In genomic region chr3:142028174-142028833, GRCh38 we compare ENCODE assay signal across 7 cellular contexts.
A peak's percentile ranks its signal among the peaks of the same experiment; 100 is the strongest.
DNase-seq lines count a peak whose midpoint lies in the region; ATAC-seq, FAIRE-seq and TF ChIP-seq lines count a peak whose summit lies in the region.

No MANE protein-coding gene starts in this region.

- TF ChIP-seq EP300 in esophagus muscularis mucosa (IDR thresholded peaks at IDR 0.05) = no peak

- intact Hi-C loops in esophagus muscularis mucosa (cut with DNase I) = no loop called here

- ATAC-seq in GM21723 (IDR thresholded peaks at IDR 0.05; ENCODE audit: unreplicated experiment) = peak; percentile 59

- H3K9ac ChIP-seq in ES-I3 (ENCODE audit: low read depth, low read length) (peak overlapping the region; percentile 35), muscle layer of colon (ENCODE audit: low read length) (no peak overlapping the region)

- 6% methylated on average over 4 of the region's 4 CpGs for WGBS in esophagus muscularis mucosa

- FAIRE-seq in TTC549 (lab: Jason Lieb, UNC) = peak; percentile 58

- DNase-seq in LNCaP clone FGC (ENCODE audit: low read depth) (peak; percentile 75), esophagus muscularis mucosa (ENCODE audit: extremely low spot score) (no peak), D341Med (ENCODE audit: low spot score) (no peak)

- TF ChIP-seq CTCF in LNCaP clone FGC (IDR thresholded peaks at IDR 0.05; ENCODE audit: control insufficient read depth, extremely low read depth, insufficient read depth) (no peak), esophagus muscularis mucosa (IDR thresholded peaks at IDR 0.05) (peak in 1 of 3 experiments; percentile 25)

- peaks cover 3% of the 10 kb centered on the region; the same call in 1 of the 2 replicates for H3K4me1 ChIP-seq in ES-I3 (ENCODE audit: insufficient read depth, low read length)
- H3K4me1 ChIP-seq in esophagus muscularis mucosa = peaks cover 8 to 38% (median 25%) of the 10 kb centered on the region in 4 donors
- peaks cover 15% of the 10 kb centered on the region for H3K4me1 ChIP-seq in muscle layer of colon (ENCODE audit: insufficient read depth, low read length)

- TF ChIP-seq POLR2A in esophagus muscularis mucosa (IDR thresholded peaks at IDR 0.05; ENCODE audit: low read depth) = no peak

- peak overlapping the region; percentile 54 for H3K4me3 ChIP-seq in LNCaP clone FGC (ENCODE audit: low read depth, low read length)
- H3K4me3 ChIP-seq in esophagus muscularis mucosa = peak overlapping the region; percentile 38 to 59 (median 54)
- H3K4me3 ChIP-seq in muscle layer of colon (ENCODE audit: low read depth in 1 of 2, low read length in 2 of 2) = peak overlapping the region; percentile 33 to 51

- no peaks in the 10 kb centered on the region for H3K27me3 ChIP-seq in esophagus muscularis mucosa
- H3K27me3 ChIP-seq in muscle layer of colon (ENCODE audit: control insufficient read depth in 1 of 2, insufficient read depth in 2 of 2, low read length in 2 of 2) = no peaks in the 10 kb centered on the region

- H3K9me3 ChIP-seq in ES-I3 (ENCODE audit: control insufficient read depth, insufficient read depth, low read length) = no peaks in the 10 kb centered on the region
- no peaks in the 10 kb centered on the region for H3K9me3 ChIP-seq in esophagus muscularis mucosa
- no peaks in the 10 kb centered on the region for H3K9me3 ChIP-seq in muscle layer of colon (ENCODE audit: low read length)

- H3K27ac ChIP-seq in esophagus muscularis mucosa (replicated peaks in 1 of 4) = peak overlapping the region in 3 of 4 donors; percentile 9 to 50 (median 25)
- H3K27ac ChIP-seq in muscle layer of colon (ENCODE audit: low read depth, low read length) = peak overlapping the region; percentile 34

- H3K36me3 ChIP-seq in ES-I3 (ENCODE audit: insufficient read depth, low read length) (peaks cover 3% of the 10 kb centered on the region; the same call in 1 of the 2 replicates), esophagus muscularis mucosa (no peaks in the 10 kb centered on the region), muscle layer of colon (ENCODE audit: insufficient read depth, low read length) (no peaks in the 10 kb centered on the region)
